24 cellular contexts compared by ENCODE assay signal in the genomic region with DNA sequence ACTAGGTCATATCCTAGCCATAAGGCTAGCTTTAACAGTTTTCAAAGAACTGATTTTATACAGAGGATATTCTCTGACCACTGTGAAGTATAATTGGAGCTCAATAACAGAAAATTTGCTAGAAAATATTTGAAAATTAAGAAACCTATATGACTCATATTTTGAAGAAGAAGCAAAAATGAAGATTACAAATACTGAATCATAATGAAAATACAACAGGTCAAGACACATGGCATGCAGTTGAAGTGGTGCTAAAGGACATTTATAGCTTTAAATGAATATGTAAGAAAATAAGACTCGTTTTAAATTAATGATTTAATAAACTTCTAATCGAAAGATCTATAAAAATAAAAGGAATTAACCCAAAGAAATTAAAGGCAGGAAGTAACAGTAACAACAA.
DNase-seq lines count a peak whose midpoint lies in the region; ATAC-seq and TF ChIP-seq lines count a peak whose summit lies in the region.
"Had no signal": no experiment of that assay in that cellular context is flagged by ENCODE, and none has a peak within 500 bp of the region (broad histone marks: within the 10 kb centered on the region; RNA-seq: fewer than 3 reads in every experiment).

No MANE protein-coding gene starts in this region.

- intact Hi-C loops in IMR-90 (cut with micrococcal nuclease) = no loop called here

- no peak overlapping the region for H3K14ac ChIP-seq in IMR-90 (replicated peaks; ENCODE audit: low read depth, low read length)

- CTCF ChIA-PET in IMR-90 (lab: Yijun Ruan, JAX) = no interaction called here

- no peaks in the 10 kb centered on the region for H3K27me3 Mint-ChIP-seq in natural killer cell treated with Interleukin-12 subunit alpha and Interleukin-12 subunit beta and Interleukin-15 and Interleukin-18, amount 100 ng/mL, for 72 hours
- H3K27me3 Mint-ChIP-seq: CD4-positive, alpha-beta T cell had no signal

- no peak overlapping the region for H3K27ac Mint-ChIP-seq in natural killer cell treated with Interleukin-12 subunit alpha and Interleukin-12 subunit beta and Interleukin-15 and Interleukin-18, amount 100 ng/mL, for 72 hours
- H3K27ac Mint-ChIP-seq: CD4-positive, alpha-beta T cell; GM23338 had no signal

- POLR2A ChIA-PET in IMR-90 (lab: Charles Lee; ENCODE audit: unreplicated experiment) = no interaction called here

- H3K36me3 Mint-ChIP-seq in natural killer cell treated with Interleukin-12 subunit alpha and Interleukin-12 subunit beta and Interleukin-15 and Interleukin-18, amount 100 ng/mL, for 72 hours = no peaks in the 10 kb centered on the region

- TF ChIP-seq CTCF in IMR-90 (conservative IDR thresholded peaks at IDR 0.05; ENCODE audit: low read depth, low read length) = no peak
- no peak for TF ChIP-seq CTCF in astrocyte of the spinal cord (IDR thresholded peaks at IDR 0.05; ENCODE audit: low read depth, low read length)
- no peak for TF ChIP-seq CTCF in epithelial cell of esophagus (IDR thresholded peaks at IDR 0.05; ENCODE audit: insufficient read depth, low read depth, low read length, missing control alignments)

- no TSS peak for BruUV-seq in IMR-90 (replicated peaks; lab: Mats Ljungman, UMichigan)

- H3K9me3 Mint-ChIP-seq in natural killer cell treated with Interleukin-12 subunit alpha and Interleukin-12 subunit beta and Interleukin-15 and Interleukin-18, amount 100 ng/mL, for 72 hours = peaks cover 16% of the 10 kb centered on the region
- H3K9me3 Mint-ChIP-seq: GM23338 had no signal

- H3K4me1 Mint-ChIP-seq in natural killer cell treated with Interleukin-12 subunit alpha and Interleukin-12 subunit beta and Interleukin-15 and Interleukin-18, amount 100 ng/mL, for 72 hours (ENCODE audit: low read depth in 2 of 2) = no peaks in the 10 kb centered on the region

- no peaks in the 10 kb centered on the region for H3K79me1 ChIP-seq in IMR-90 (ENCODE audit: low read depth in 1 of 2, low read length in 2 of 2)

- H3K4me2 ChIP-seq in IMR-90 (ENCODE audit: low read depth, low read length) = no peak overlapping the region
- H3K4me2 ChIP-seq: BLaER1, GM23338, KMS-11 had no signal

- no peak for TF ChIP-seq RAD21 in IMR-90 (IDR thresholded peaks at IDR 0.05; ENCODE audit: low read length)

- H3K9ac ChIP-seq in IMR-90 (ENCODE audit: low read depth, low read length) = no peak overlapping the region
- H3K9ac ChIP-seq: BLaER1, KMS-11 had no signal

- in situ Hi-C loops in IMR-90 (cut with MboI; ENCODE audit: low sequenced_read_pairs) (no loop called here), astrocyte of the spinal cord (cut with HindIII; ENCODE audit: low sequenced_read_pairs) (no loop called here)

- no peaks in the 10 kb centered on the region for H3K9me3 ChIP-seq in IMR-90 (ENCODE audit: control insufficient read depth, insufficient read depth, low read length)
- H3K9me3 ChIP-seq: BLaER1, HAP-1 had no signal

- no peaks in the 10 kb centered on the region for H3K36me3 ChIP-seq in IMR-90 (ENCODE audit: control insufficient read depth, insufficient read depth, low read length)
- H3K36me3 ChIP-seq: BLaER1, HAP-1 had no signal

- H3K4ac ChIP-seq in IMR-90 (ENCODE audit: low read depth, low read length) = no peak overlapping the region

- no peak overlapping the region for H3K18ac ChIP-seq in IMR-90 (ENCODE audit: low read depth, low read length)

- DNase-seq in IMR-90 (peak; percentile 23), astrocyte of the spinal cord (ENCODE audit: low read depth, low spot score) (peak; percentile 1), epithelial cell of esophagus (ENCODE audit: low read depth) (peak; percentile 54), germinal center (ENCODE audit: low spot score) (no peak), NOMO-1 (lab: John Stamatoyannopoulos, UW; ENCODE audit: unreplicated experiment in 2 of 2) (no peak)
- no peak for DNase-seq in natural killer cell treated with Interleukin-12 subunit alpha and Interleukin-12 subunit beta and Interleukin-15 and Interleukin-18, amount 100 ng/mL, for 72 hours (ENCODE audit: low spot score)
- DNase-seq: ACHN; CD4-positive, alpha-beta T cell; COR-L47; DMS 273 treated with DMSO at 0.1 percent for 48 hours; DND-41; MV-4-11; NCI-H1694; NCI-H2081; NCI-H2171 treated with DMSO at 0.1 percent for 48 hours; NCI-H524 treated with DMSO at 0.1 percent for 48 hours; OCI-M1; SHP77 had no signal

- no peak overlapping the region for H3K4me3 ChIP-seq in IMR-90 (ENCODE audit: insufficient read depth, low read depth, low read length)
- no peak overlapping the region for H3K4me3 ChIP-seq in astrocyte of the spinal cord (ENCODE audit: low read depth, low read length)
- H3K4me3 ChIP-seq in epithelial cell of esophagus (ENCODE audit: low read length) = no peak overlapping the region
- H3K4me3 ChIP-seq: BLaER1, GM12878, GM23338, HAP-1 had no signal

- no peak overlapping the region for H4K8ac ChIP-seq in IMR-90 (ENCODE audit: low read depth in 2 of 2, low read length in 2 of 2)

- no peak overlapping the region for H3K56ac ChIP-seq in IMR-90 (ENCODE audit: extremely low read depth, insufficient read depth, low read length)

- no peaks in the 10 kb centered on the region for H4K20me1 ChIP-seq in IMR-90 (ENCODE audit: insufficient read depth, low read length)
- H4K20me1 ChIP-seq: BLaER1 had no signal

- no peak for TF ChIP-seq POLR2A in IMR-90 (IDR thresholded peaks at IDR 0.05; ENCODE audit: low read depth, low read length)

- no peak overlapping the region for H2BK15ac ChIP-seq in IMR-90 (ENCODE audit: low read depth, low read length)

- H3K4me3 Mint-ChIP-seq in natural killer cell treated with Interleukin-12 subunit alpha and Interleukin-12 subunit beta and Interleukin-15 and Interleukin-18, amount 100 ng/mL, for 72 hours = no peak overlapping the region
- H3K4me3 Mint-ChIP-seq: CD4-positive, alpha-beta T cell; GM23338 had no signal

- H2BK120ac ChIP-seq in IMR-90 (ENCODE audit: low read depth, low read length) = no peak overlapping the region

- no peaks in the 10 kb centered on the region for H3K27me3 ChIP-seq in IMR-90 (ENCODE audit: control insufficient read depth, insufficient read depth, low read length)
- H3K27me3 ChIP-seq: BLaER1 had no signal

- no peak overlapping the region for H2AK9ac ChIP-seq in IMR-90 (replicated peaks; ENCODE audit: low read depth, low read length, poor library complexity)

- H3K27ac ChIP-seq in IMR-90 (ENCODE audit: insufficient read depth, low read length) = no peak overlapping the region
- H3K27ac ChIP-seq: BLaER1, KMS-11 had no signal

- no peak overlapping the region for H2AK5ac ChIP-seq in IMR-90 (ENCODE audit: low read depth, low read length)

- ATAC-seq in IMR-90 (ENCODE audit: low read depth) (no peak), GM18511 (IDR thresholded peaks at IDR 0.05; ENCODE audit: unreplicated experiment) (no peak)
- no peak for ATAC-seq in natural killer cell treated with Interleukin-12 subunit alpha and Interleukin-12 subunit beta and Interleukin-15 and Interleukin-18, amount 100 ng/mL, for 72 hours
- ATAC-seq: GM12878, GM23338 had no signal

- H2BK5ac ChIP-seq in IMR-90 (ENCODE audit: low read depth, low read length, poor library complexity, severe bottlenecking) = no peak overlapping the region

- dilution Hi-C loops in IMR-90 (cut with HindIII; ENCODE audit: low sequenced_read_pairs, unreplicated experiment) = no loop called here

- WGBS in IMR-90 (ENCODE audit: extremely low coverage in 2 of 2, insufficient read length in 1 of 2), 2 experiments = no CpG with 5 or more reads among the region's 2 CpGs

- H3K23ac ChIP-seq in IMR-90 (ENCODE audit: low read depth, low read length) = no peak overlapping the region

- H3K4me1 ChIP-seq in IMR-90 (ENCODE audit: control insufficient read depth, insufficient read depth, low read length) = no peaks in the 10 kb centered on the region
- H3K4me1 ChIP-seq: BLaER1, HAP-1 had no signal

- no peak overlapping the region for H2AFZ ChIP-seq in IMR-90 (replicated peaks; ENCODE audit: low read length, poor library complexity)
- H2AFZ ChIP-seq: GM23338 had no signal

- no peaks in the 10 kb centered on the region for H3K9me1 ChIP-seq in IMR-90 (ENCODE audit: insufficient read depth, low read length)

- H2BK20ac ChIP-seq in IMR-90 (ENCODE audit: low read depth, low read length) = no peak overlapping the region

- no peak overlapping the region for H4K5ac ChIP-seq in IMR-90 (ENCODE audit: low read depth, low read length)

- no peak overlapping the region for H4K91ac ChIP-seq in IMR-90 (ENCODE audit: insufficient read depth, low read depth, low read length)

TF ChIP-seq in IMR-90, 13 proteins besides CTCF, POLR2A, EP300 and RAD21:
- TF ChIP-seq SMC3 (IDR thresholded peaks at IDR 0.05; ENCODE audit: low read depth, low read length) (no peak), RFX5 (IDR thresholded peaks at IDR 0.05; ENCODE audit: low read depth, low read length) (no peak), NFE2L2 (IDR thresholded peaks at IDR 0.05; ENCODE audit: low read depth, low read length) (no peak), MAZ (IDR thresholded peaks at IDR 0.05; ENCODE audit: borderline replicate concordance, low read depth, low read length) (no peak), ELK1 (IDR thresholded peaks at IDR 0.05; ENCODE audit: borderline replicate concordance, low read depth, low read length) (no peak), FOS (IDR thresholded peaks at IDR 0.05; ENCODE audit: low read depth, low read length) (no peak), MAFK (IDR thresholded peaks at IDR 0.05; ENCODE audit: low read depth, low read length) (no peak), CEBPB (IDR thresholded peaks at IDR 0.05; ENCODE audit: low read depth, low read length) (no peak), BHLHE40 (IDR thresholded peaks at IDR 0.05; ENCODE audit: low read depth, low read length) (no peak), RCOR1 (IDR thresholded peaks at IDR 0.05; ENCODE audit: insufficient replicate concordance, low read length) (no peak), CHD1 (IDR thresholded peaks at IDR 0.05; ENCODE audit: low read depth, low read length) (no peak)
- TF ChIP-seq, protein P1, sequence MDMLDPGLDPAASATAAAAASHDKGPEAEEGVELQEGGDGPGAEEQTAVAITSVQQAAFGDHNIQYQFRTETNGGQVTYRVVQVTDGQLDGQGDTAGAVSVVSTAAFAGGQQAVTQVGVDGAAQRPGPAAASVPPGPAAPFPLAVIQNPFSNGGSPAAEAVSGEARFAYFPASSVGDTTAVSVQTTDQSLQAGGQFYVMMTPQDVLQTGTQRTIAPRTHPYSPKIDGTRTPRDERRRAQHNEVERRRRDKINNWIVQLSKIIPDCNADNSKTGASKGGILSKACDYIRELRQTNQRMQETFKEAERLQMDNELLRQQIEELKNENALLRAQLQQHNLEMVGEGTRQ (IDR thresholded peaks at IDR 0.05; ENCODE audit: low read depth, low read length) = no peak

Comparison
In these comparisons a context has a peak if more than half of its experiments do, and no peak if none do; other contexts are left out.
1. DNase-seq: peak in IMR-90 (single experiment), astrocyte of the spinal cord (single experiment) and epithelial cell of esophagus (single experiment); none in germinal center (single experiment), natural killer cell treated with Interleukin-12 subunit alpha and Interleukin-12 subunit beta and Interleukin-15 and Interleukin-18, amount 100 ng/mL, for 72 hours (single experiment) and NOMO-1 (0 of 2).